Comparison of ENCODE assay signal across 1 cellular context in the genomic region with DNA sequence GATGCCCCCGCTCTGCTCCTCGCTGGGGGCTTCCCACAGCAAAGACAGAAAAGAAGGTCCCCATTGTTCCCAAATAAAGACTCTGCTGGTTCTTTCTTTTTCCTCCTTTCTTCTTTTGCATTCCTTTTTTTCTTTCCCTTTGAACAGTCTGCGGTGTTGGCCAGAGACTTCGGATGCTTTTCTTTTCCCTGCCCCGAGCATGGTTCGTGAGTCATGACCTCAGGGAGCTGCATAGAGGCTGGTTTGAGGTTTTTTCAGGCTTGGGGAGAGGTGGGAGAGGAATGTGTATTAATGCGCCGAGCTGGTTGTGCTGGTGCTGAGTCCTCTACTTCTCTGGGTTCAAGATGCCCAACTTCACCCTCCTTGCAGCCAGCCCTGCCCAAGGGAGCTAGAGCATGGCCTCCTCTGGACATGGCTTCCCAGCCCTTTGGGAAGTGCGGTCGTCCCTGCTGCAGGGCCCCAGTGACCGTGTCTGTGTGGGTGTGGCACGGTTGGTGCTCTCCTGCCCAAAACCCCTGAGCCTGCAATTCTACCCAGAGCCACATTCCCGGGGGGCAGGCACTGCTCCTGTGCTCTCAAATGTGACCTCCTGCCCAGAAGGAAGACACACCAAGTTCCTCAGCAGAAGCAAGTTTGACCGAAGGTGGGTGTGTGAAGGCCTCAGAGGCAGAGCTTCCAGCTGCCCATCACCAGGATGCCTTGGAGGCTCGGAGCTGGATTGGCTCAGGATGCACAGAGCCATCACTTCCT.
TF ChIP-seq lines count a peak whose summit lies in the region.

No MANE protein-coding gene starts in this region.

TF ChIP-seq in H1, 55 proteins besides CTCF, POLR2A, EP300 and RAD21:
- TF ChIP-seq, protein P1, sequence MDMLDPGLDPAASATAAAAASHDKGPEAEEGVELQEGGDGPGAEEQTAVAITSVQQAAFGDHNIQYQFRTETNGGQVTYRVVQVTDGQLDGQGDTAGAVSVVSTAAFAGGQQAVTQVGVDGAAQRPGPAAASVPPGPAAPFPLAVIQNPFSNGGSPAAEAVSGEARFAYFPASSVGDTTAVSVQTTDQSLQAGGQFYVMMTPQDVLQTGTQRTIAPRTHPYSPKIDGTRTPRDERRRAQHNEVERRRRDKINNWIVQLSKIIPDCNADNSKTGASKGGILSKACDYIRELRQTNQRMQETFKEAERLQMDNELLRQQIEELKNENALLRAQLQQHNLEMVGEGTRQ (IDR thresholded peaks at IDR 0.05; ENCODE audit: low read length) = no peak
- TF ChIP-seq ZNF274 (IDR thresholded peaks at IDR 0.05; ENCODE audit: borderline replicate concordance, extremely low read depth, low read length) (no peak), KDM1A (IDR thresholded peaks at IDR 0.05; ENCODE audit: borderline replicate concordance, low read length) (no peak), CHD1 (IDR thresholded peaks at IDR 0.05; ENCODE audit: low read depth, low read length) (no peak), SP1 (IDR thresholded peaks at IDR 0.05; ENCODE audit: low read depth, low read length) (no peak), BCL11A (IDR thresholded peaks at IDR 0.05; ENCODE audit: low read depth in 2 of 2, low read length in 2 of 2) (no peak), MAFK (IDR thresholded peaks at IDR 0.05; ENCODE audit: low read depth, low read length) (no peak), SIN3A (conservative IDR thresholded peaks at IDR 0.05 in 1 of 2, IDR thresholded peaks at IDR 0.05 in 1 of 2; ENCODE audit: low read depth in 1 of 2, low read length in 2 of 2) (no peak), CHD2 (IDR thresholded peaks at IDR 0.05; ENCODE audit: low read length) (no peak), CBX8 (IDR thresholded peaks at IDR 0.05; ENCODE audit: borderline replicate concordance, low read depth, low read length) (no peak), TCF12 (IDR thresholded peaks at IDR 0.05; ENCODE audit: low read depth, low read length) (no peak), SRF (IDR thresholded peaks at IDR 0.05; ENCODE audit: low read depth, low read length) (no peak), SIX5 (IDR thresholded peaks at IDR 0.05; ENCODE audit: low read depth, low read length) (no peak), RNF2 (IDR thresholded peaks at IDR 0.05; ENCODE audit: borderline replicate concordance, low read depth, low read length, missing control alignments, poor library complexity, severe bottlenecking) (no peak), TBP (IDR thresholded peaks at IDR 0.05; ENCODE audit: low read depth, low read length) (no peak), TAF7 (optimal IDR thresholded peaks at IDR 0.05; ENCODE audit: borderline replicate concordance, low read depth, low read length) (no peak), SIRT6 (IDR thresholded peaks at IDR 0.05; ENCODE audit: low read length) (no peak), NRF1 (IDR thresholded peaks at IDR 0.05; ENCODE audit: low read depth, low read length) (no peak)
- TF ChIP-seq, protein P2, sequence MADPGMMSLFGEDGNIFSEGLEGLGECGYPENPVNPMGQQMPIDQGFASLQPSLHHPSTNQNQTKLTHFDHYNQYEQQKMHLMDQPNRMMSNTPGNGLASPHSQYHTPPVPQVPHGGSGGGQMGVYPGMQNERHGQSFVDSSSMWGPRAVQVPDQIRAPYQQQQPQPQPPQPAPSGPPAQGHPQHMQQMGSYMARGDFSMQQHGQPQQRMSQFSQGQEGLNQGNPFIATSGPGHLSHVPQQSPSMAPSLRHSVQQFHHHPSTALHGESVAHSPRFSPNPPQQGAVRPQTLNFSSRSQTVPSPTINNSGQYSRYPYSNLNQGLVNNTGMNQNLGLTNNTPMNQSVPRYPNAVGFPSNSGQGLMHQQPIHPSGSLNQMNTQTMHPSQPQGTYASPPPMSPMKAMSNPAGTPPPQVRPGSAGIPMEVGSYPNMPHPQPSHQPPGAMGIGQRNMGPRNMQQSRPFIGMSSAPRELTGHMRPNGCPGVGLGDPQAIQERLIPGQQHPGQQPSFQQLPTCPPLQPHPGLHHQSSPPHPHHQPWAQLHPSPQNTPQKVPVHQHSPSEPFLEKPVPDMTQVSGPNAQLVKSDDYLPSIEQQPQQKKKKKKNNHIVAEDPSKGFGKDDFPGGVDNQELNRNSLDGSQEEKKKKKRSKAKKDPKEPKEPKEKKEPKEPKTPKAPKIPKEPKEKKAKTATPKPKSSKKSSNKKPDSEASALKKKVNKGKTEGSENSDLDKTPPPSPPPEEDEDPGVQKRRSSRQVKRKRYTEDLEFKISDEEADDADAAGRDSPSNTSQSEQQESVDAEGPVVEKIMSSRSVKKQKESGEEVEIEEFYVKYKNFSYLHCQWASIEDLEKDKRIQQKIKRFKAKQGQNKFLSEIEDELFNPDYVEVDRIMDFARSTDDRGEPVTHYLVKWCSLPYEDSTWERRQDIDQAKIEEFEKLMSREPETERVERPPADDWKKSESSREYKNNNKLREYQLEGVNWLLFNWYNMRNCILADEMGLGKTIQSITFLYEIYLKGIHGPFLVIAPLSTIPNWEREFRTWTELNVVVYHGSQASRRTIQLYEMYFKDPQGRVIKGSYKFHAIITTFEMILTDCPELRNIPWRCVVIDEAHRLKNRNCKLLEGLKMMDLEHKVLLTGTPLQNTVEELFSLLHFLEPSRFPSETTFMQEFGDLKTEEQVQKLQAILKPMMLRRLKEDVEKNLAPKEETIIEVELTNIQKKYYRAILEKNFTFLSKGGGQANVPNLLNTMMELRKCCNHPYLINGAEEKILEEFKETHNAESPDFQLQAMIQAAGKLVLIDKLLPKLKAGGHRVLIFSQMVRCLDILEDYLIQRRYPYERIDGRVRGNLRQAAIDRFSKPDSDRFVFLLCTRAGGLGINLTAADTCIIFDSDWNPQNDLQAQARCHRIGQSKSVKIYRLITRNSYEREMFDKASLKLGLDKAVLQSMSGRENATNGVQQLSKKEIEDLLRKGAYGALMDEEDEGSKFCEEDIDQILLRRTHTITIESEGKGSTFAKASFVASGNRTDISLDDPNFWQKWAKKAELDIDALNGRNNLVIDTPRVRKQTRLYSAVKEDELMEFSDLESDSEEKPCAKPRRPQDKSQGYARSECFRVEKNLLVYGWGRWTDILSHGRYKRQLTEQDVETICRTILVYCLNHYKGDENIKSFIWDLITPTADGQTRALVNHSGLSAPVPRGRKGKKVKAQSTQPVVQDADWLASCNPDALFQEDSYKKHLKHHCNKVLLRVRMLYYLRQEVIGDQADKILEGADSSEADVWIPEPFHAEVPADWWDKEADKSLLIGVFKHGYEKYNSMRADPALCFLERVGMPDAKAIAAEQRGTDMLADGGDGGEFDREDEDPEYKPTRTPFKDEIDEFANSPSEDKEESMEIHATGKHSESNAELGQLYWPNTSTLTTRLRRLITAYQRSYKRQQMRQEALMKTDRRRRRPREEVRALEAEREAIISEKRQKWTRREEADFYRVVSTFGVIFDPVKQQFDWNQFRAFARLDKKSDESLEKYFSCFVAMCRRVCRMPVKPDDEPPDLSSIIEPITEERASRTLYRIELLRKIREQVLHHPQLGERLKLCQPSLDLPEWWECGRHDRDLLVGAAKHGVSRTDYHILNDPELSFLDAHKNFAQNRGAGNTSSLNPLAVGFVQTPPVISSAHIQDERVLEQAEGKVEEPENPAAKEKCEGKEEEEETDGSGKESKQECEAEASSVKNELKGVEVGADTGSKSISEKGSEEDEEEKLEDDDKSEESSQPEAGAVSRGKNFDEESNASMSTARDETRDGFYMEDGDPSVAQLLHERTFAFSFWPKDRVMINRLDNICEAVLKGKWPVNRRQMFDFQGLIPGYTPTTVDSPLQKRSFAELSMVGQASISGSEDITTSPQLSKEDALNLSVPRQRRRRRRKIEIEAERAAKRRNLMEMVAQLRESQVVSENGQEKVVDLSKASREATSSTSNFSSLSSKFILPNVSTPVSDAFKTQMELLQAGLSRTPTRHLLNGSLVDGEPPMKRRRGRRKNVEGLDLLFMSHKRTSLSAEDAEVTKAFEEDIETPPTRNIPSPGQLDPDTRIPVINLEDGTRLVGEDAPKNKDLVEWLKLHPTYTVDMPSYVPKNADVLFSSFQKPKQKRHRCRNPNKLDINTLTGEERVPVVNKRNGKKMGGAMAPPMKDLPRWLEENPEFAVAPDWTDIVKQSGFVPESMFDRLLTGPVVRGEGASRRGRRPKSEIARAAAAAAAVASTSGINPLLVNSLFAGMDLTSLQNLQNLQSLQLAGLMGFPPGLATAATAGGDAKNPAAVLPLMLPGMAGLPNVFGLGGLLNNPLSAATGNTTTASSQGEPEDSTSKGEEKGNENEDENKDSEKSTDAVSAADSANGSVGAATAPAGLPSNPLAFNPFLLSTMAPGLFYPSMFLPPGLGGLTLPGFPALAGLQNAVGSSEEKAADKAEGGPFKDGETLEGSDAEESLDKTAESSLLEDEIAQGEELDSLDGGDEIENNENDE (IDR thresholded peaks at IDR 0.05; ENCODE audit: insufficient replicate concordance, low read length) = no peak
- TF ChIP-seq, protein P3, sequence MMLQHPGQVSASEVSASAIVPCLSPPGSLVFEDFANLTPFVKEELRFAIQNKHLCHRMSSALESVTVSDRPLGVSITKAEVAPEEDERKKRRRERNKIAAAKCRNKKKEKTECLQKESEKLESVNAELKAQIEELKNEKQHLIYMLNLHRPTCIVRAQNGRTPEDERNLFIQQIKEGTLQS (IDR thresholded peaks at IDR 0.05; ENCODE audit: insufficient read depth, low read depth, low read length) = no peak
